Comparison of ENCODE assay signal across 8 cellular contexts in the genomic region with DNA sequence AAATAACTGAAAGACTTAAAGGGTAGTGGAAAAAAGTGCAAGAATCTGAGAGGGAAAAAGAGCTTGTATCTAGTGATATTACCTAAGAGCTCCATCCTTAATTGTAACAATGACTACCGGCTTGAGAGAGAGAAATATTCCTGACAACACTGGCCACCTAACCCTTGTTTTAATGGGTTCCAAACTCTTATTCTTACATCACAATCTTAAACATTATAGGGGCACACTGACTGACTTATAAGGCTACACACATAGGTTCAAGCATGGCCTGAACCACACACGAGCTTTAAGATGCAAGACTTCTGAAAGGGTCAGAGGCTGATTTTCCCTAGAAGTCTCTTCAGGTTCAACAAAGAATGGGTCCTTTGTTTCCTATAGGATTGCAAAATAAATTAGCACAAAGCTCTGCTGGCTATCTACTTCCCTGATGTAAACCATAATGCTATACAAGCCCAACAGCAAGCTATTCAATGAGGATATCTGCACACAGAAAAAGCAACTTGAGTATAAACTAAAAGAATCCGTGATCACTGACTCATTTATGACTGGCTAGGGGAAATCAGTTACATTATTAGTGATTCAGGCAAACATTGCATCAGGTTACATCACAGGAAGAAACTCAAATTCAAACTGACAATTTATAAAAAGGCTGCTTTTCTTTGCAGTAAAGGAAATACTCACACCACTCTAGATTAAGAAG. TPM values are rescaled to one million over a fixed set of nuclear protein-coding genes. Genes with fewer than 3 reads are reported as not detected.
A peak's percentile ranks its signal among the peaks of the same experiment; 100 is the strongest.
DNase-seq lines count a peak whose midpoint lies in the region; ATAC-seq and TF ChIP-seq lines count a peak whose summit lies in the region.

No MANE protein-coding gene starts in this region.

- peak overlapping the region; percentile 87 for H3K27ac Mint-ChIP-seq in activated naive CD4-positive, alpha-beta T cell treated with anti-CD3 and anti-CD28 coated beads, Interleukin-2, amount 10 ng/mL, durations not matched to agents 7 days and 5 days

- peak; percentile 75 for ATAC-seq in RWPE2 (ENCODE audit: low read depth)
- ATAC-seq in psoas muscle, result no peak

- H3K4me3 ChIP-seq in RWPE2 (ENCODE audit: severe bottlenecking) (no peak overlapping the region), esophagus muscularis mucosa (peak overlapping the region in 3 of 4 donors; percentile 77 to 93 (median 89)), psoas muscle (peak overlapping the region; percentile 2)

- 65% methylated on average over 3 of the region's 3 CpGs for WGBS in esophagus muscularis mucosa
- 68 to 75% (median 73%) methylated on average over 3 of the region's 3 CpGs for WGBS in psoas muscle, 3 donors

- H3K9me3 ChIP-seq in RWPE2 (ENCODE audit: severe bottlenecking) (no peaks in the 10 kb centered on the region), esophagus muscularis mucosa (no peaks in the 10 kb centered on the region), psoas muscle (no peaks in the 10 kb centered on the region)

- peaks cover 26% of the 10 kb centered on the region for H3K36me3 ChIP-seq in RWPE2 (ENCODE audit: low read depth)
- H3K36me3 ChIP-seq in esophagus muscularis mucosa, result peaks cover 0 to 13% (median 0%) of the 10 kb centered on the region in 4 donors
- no peaks in the 10 kb centered on the region for H3K36me3 ChIP-seq in psoas muscle (ENCODE audit: insufficient read depth in 1 of 2, low read depth in 1 of 2)

- no peaks in the 10 kb centered on the region for H3K27me3 ChIP-seq in RWPE2 (ENCODE audit: insufficient read depth, poor library complexity, severe bottlenecking)
- no peaks in the 10 kb centered on the region for H3K27me3 ChIP-seq in esophagus muscularis mucosa
- no peaks in the 10 kb centered on the region for H3K27me3 ChIP-seq in psoas muscle (ENCODE audit: insufficient read depth in 3 of 3, low read length in 2 of 3)

- peaks cover 76% of the 10 kb centered on the region for H3K36me3 Mint-ChIP-seq in activated naive CD4-positive, alpha-beta T cell treated with anti-CD3 and anti-CD28 coated beads, Interleukin-2, amount 10 ng/mL, durations not matched to agents 7 days and 5 days

- intact Hi-C loops in esophagus muscularis mucosa (cut with DNase I), result no loop called here
- intact Hi-C loops in psoas muscle (cut with DNase I), result loop anchor here in 1 of 2 donors (5.0 kb wide), 1 partner anchor 325 kb away; no protein-coding TSS in a partner anchor

- TF ChIP-seq CTCF in RWPE2 (IDR thresholded peaks at IDR 0.05; ENCODE audit: poor library complexity, severe bottlenecking) (no peak), esophagus muscularis mucosa (IDR thresholded peaks at IDR 0.05) (no peak), psoas muscle (IDR thresholded peaks at IDR 0.05) (no peak)

- peaks cover 71% of the 10 kb centered on the region for H3K4me1 Mint-ChIP-seq in activated naive CD4-positive, alpha-beta T cell treated with anti-CD3 and anti-CD28 coated beads, Interleukin-2, amount 10 ng/mL, durations not matched to agents 7 days and 5 days

- no peak for DNase-seq in activated naive CD4-positive, alpha-beta T cell treated with anti-CD3 and anti-CD28 coated beads, Interleukin-2, amount 10 ng/mL, durations not matched to agents 7 days and 5 days
- DNase-seq in activated naive CD4-positive, alpha-beta T cell treated with anti-CD3 and anti-CD28 coated beads, Interleukin-2, amount 50 U/mL, for 16 hours, result no peak
- DNase-seq in RWPE2 (ENCODE audit: low spot score), result no peak
- DNase-seq in esophagus muscularis mucosa (ENCODE audit: extremely low spot score), result no peak
- no peak for DNase-seq in psoas muscle
- no peak for DNase-seq in T1000 (lab: John Stamatoyannopoulos, UW)
- DNase-seq in cortex of kidney (lab: John Stamatoyannopoulos, UW), result no peak
- DNase-seq in NCI-H2107 treated with DMSO at 0.1 percent for 48 hours (lab: John Stamatoyannopoulos, UW; ENCODE audit: unreplicated experiment), result no peak

- no peak for TF ChIP-seq POLR2A in esophagus muscularis mucosa (IDR thresholded peaks at IDR 0.05; ENCODE audit: low read depth)

- H3K27me3 Mint-ChIP-seq in activated naive CD4-positive, alpha-beta T cell treated with anti-CD3 and anti-CD28 coated beads, Interleukin-2, amount 10 ng/mL, durations not matched to agents 7 days and 5 days, result no peaks in the 10 kb centered on the region

- H3K27ac ChIP-seq in RWPE2 (ENCODE audit: poor library complexity, severe bottlenecking), result peak overlapping the region; percentile 95
- no peak overlapping the region for H3K27ac ChIP-seq in esophagus muscularis mucosa (replicated peaks in 1 of 4)
- no peak overlapping the region for H3K27ac ChIP-seq in psoas muscle

- peak overlapping the region; percentile 100 for H3K4me3 Mint-ChIP-seq in activated naive CD4-positive, alpha-beta T cell treated with anti-CD3 and anti-CD28 coated beads, Interleukin-2, amount 10 ng/mL, durations not matched to agents 7 days and 5 days

- TF ChIP-seq EP300 in esophagus muscularis mucosa (IDR thresholded peaks at IDR 0.05), result no peak

- CTCF ChIA-PET in activated naive CD4-positive, alpha-beta T cell treated with anti-CD3 and anti-CD28 coated beads, Interleukin-2, amount 10 ng/mL, durations not matched to agents 7 days and 5 days (lab: Charles Lee), result interaction anchor here (0.7 to 1.7 kb wide), 10 partner anchors 8 to 755 kb away, joined by 3 to 7 read pairs (median 4); partner anchors contain the start of gene BTG1

- H3K9me3 Mint-ChIP-seq in activated naive CD4-positive, alpha-beta T cell treated with anti-CD3 and anti-CD28 coated beads, Interleukin-2, amount 10 ng/mL, durations not matched to agents 7 days and 5 days, result no peaks in the 10 kb centered on the region

- H3K4me1 ChIP-seq in RWPE2 (ENCODE audit: insufficient read depth, poor library complexity, severe bottlenecking) (peaks cover 86% of the 10 kb centered on the region), esophagus muscularis mucosa (peaks cover 56 to 84% (median 77%) of the 10 kb centered on the region in 4 donors), psoas muscle (peaks cover 77% of the 10 kb centered on the region)

RNA-seq across cellular contexts. Expression of gene BTG1, which starts 8.6 kb away (rescaled TPM):
- total RNA-seq in esophagus muscularis mucosa (10 to 100 TPM; 40.6 to 66.4 (median 43.1) TPM), psoas muscle (10 to 100 TPM; 18.4 to 34.2 (median 28.5) TPM)
- 10 to 100 TPM in 2 of 3 donors, 1 to 10 TPM in 1; 9.9 to 12.6 (median 10.6) TPM for polyA plus RNA-seq in psoas muscle
